1 cellular context compared by ENCODE assay signal in the genomic region with DNA sequence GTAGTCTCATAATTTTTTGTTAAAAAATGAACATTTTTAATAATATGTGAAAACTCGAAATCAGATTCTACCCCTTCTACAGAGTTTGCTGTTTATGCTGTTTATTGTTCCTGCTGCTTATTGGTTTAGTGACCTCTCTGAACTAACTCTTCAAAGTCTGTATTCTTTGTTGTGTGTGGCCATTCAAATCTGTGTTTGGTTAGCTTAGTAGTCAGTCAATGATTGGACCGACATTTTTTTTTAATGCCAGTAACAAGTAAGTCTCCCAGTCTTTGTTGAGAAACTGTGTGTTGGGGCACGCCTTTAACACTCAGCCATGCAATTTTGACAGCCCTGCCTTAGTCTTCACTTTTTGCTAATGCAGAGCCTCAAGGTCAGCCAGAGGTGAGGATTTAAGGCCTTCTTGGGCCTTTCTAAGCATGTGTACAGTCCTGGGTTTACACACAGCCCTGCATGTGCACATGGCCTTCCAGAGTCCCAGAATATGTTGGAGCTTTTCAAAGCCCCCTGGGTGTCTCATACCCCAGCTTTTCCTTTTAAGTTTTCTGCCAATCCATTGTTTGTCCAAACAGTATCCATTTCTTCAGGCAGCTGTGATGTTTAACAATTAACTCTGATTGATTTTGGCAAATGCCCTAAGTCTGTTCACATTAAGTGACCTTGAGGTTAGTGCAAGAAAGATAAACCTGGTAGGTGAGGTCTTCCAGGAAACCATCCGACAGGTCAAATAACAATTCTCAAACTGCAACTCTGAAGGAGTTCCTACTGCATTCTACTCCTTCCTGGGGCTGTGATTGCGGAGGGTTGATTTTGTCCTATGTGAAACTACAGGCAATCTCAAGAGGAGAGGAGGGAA.
TF ChIP-seq lines count a peak whose summit lies in the region.

No MANE protein-coding gene starts in this region.

TF ChIP-seq in GM23338, 12 proteins besides CTCF, POLR2A, EP300 and RAD21 (continued from another document):
- TF ChIP-seq, protein P1, sequence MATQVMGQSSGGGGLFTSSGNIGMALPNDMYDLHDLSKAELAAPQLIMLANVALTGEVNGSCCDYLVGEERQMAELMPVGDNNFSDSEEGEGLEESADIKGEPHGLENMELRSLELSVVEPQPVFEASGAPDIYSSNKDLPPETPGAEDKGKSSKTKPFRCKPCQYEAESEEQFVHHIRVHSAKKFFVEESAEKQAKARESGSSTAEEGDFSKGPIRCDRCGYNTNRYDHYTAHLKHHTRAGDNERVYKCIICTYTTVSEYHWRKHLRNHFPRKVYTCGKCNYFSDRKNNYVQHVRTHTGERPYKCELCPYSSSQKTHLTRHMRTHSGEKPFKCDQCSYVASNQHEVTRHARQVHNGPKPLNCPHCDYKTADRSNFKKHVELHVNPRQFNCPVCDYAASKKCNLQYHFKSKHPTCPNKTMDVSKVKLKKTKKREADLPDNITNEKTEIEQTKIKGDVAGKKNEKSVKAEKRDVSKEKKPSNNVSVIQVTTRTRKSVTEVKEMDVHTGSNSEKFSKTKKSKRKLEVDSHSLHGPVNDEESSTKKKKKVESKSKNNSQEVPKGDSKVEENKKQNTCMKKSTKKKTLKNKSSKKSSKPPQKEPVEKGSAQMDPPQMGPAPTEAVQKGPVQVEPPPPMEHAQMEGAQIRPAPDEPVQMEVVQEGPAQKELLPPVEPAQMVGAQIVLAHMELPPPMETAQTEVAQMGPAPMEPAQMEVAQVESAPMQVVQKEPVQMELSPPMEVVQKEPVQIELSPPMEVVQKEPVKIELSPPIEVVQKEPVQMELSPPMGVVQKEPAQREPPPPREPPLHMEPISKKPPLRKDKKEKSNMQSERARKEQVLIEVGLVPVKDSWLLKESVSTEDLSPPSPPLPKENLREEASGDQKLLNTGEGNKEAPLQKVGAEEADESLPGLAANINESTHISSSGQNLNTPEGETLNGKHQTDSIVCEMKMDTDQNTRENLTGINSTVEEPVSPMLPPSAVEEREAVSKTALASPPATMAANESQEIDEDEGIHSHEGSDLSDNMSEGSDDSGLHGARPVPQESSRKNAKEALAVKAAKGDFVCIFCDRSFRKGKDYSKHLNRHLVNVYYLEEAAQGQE (IDR thresholded peaks at IDR 0.05; ENCODE audit: unreplicated experiment) = no peak
- TF ChIP-seq EZH2phosphoT487 (IDR thresholded peaks at IDR 0.05; ENCODE audit: unreplicated experiment) = no peak
